1 cellular context compared by ENCODE assay signal in the genomic region with DNA sequence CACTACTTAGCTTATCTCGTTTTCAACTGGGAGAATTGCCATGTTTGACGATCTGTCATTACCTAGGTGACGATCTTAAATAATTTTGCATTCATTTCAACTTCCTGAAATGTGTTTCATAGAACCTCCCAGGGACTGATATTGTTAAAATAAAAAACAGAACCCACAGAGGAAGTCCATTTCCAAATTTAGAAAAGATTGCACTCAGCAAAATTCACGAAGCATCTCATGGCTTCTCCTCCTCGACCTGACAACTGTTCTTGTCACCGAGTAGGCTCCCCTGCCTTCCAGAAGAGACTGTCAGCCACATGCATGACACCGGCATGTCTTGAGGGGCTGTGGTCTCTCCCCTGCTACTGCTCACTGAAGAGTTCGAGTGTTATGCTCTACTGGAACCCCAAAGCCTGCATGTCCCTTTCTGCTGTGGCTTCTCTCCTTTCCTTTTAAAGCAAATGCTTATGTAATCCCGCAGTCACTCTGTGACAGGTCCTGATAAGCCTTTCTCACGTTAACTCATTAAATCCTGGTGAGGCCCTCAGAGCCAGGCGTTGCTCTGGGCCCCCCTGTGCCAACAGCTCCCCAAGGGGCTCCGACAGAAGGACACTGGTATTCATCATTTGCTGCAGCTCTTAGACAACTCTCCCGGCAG.
TF ChIP-seq lines count a peak whose summit lies in the region.

No MANE protein-coding gene starts in this region.

TF ChIP-seq in K562, 482 proteins besides CTCF, POLR2A, EP300 and RAD21 (continued from another document and continues in another):
- TF ChIP-seq, protein P1, sequence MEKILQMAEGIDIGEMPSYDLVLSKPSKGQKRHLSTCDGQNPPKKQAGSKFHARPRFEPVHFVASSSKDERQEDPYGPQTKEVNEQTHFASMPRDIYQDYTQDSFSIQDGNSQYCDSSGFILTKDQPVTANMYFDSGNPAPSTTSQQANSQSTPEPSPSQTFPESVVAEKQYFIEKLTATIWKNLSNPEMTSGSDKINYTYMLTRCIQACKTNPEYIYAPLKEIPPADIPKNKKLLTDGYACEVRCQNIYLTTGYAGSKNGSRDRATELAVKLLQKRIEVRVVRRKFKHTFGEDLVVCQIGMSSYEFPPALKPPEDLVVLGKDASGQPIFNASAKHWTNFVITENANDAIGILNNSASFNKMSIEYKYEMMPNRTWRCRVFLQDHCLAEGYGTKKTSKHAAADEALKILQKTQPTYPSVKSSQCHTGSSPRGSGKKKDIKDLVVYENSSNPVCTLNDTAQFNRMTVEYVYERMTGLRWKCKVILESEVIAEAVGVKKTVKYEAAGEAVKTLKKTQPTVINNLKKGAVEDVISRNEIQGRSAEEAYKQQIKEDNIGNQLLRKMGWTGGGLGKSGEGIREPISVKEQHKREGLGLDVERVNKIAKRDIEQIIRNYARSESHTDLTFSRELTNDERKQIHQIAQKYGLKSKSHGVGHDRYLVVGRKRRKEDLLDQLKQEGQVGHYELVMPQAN (IDR thresholded peaks at IDR 0.05; ENCODE audit: borderline replicate concordance): no peak
- TF ChIP-seq SMAD1 (IDR thresholded peaks at IDR 0.05; ENCODE audit: low read depth, low read length, partially characterized antibody): peak; percentile 76
- TF ChIP-seq CREM (IDR thresholded peaks at IDR 0.05; ENCODE audit: low read depth): peak; percentile 32; the same call in 1 of the 2 replicates
- no peak for TF ChIP-seq HCFC1 (IDR thresholded peaks at IDR 0.05; ENCODE audit: low read depth, low read length)
- no peak for TF ChIP-seq KAT7 (CRISPR knock-in tag; IDR thresholded peaks at IDR 0.05; ENCODE audit: borderline replicate concordance)
- peak; percentile 56; the same call in 1 of the 2 replicates for TF ChIP-seq JUND (IDR thresholded peaks at IDR 0.05; ENCODE audit: borderline replicate concordance, low read depth, low read length)
- peak; percentile 42; the same call in 1 of the 3 replicates for TF ChIP-seq JUND (tag; IDR thresholded peaks at IDR 0.05; ENCODE audit: borderline replicate concordance, low read depth, low read length)
- no peak for TF ChIP-seq POLR2AphosphoS5 (IDR thresholded peaks at IDR 0.05; ENCODE audit: control insufficient read depth, insufficient read depth, low read depth, low read length)
- TF ChIP-seq HLTF (IDR thresholded peaks at IDR 0.05): no peak
- no peak for TF ChIP-seq RBM39 (optimal IDR thresholded peaks at IDR 0.05; ENCODE audit: low read depth, low read length)
- TF ChIP-seq SAP30 (IDR thresholded peaks at IDR 0.05; ENCODE audit: borderline replicate concordance, insufficient read depth, low read depth, low read length, poor library complexity, severe bottlenecking): no peak
- TF ChIP-seq BACH1 (tag; IDR thresholded peaks at IDR 0.05): peak; percentile 50; the same call in 1 of the 2 replicates
- TF ChIP-seq, protein P2, sequence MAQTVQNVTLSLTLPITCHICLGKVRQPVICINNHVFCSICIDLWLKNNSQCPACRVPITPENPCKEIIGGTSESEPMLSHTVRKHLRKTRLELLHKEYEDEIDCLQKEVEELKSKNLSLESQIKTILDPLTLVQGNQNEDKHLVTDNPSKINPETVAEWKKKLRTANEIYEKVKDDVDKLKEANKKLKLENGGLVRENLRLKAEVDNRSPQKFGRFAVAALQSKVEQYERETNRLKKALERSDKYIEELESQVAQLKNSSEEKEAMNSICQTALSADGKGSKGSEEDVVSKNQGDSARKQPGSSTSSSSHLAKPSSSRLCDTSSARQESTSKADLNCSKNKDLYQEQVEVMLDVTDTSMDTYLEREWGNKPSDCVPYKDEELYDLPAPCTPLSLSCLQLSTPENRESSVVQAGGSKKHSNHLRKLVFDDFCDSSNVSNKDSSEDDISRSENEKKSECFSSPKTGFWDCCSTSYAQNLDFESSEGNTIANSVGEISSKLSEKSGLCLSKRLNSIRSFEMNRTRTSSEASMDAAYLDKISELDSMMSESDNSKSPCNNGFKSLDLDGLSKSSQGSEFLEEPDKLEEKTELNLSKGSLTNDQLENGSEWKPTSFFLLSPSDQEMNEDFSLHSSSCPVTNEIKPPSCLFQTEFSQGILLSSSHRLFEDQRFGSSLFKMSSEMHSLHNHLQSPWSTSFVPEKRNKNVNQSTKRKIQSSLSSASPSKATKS (CRISPR knock-in tag; IDR thresholded peaks at IDR 0.05): no peak
- TF ChIP-seq RBM14 (IDR thresholded peaks at IDR 0.05; ENCODE audit: borderline replicate concordance, insufficient read depth, low read depth, low read length): no peak
- TF ChIP-seq MAZ (CRISPR knock-in tag; conservative IDR thresholded peaks at IDR 0.05 in 1 of 2, IDR thresholded peaks at IDR 0.05 in 1 of 2): peak in 1 of 2 experiments; percentile 32; a peak in 1 of 4 replicates
- peak; percentile 2 for TF ChIP-seq ZFP36 (IDR thresholded peaks at IDR 0.05; ENCODE audit: low read depth, low read length, partially characterized antibody)
- no peak for TF ChIP-seq ZSCAN32 (CRISPR knock-in tag; IDR thresholded peaks at IDR 0.05)
- TF ChIP-seq TGIF2 (CRISPR knock-in tag; IDR thresholded peaks at IDR 0.05): no peak
- peak; percentile 63 for TF ChIP-seq CEBPB (tag; IDR thresholded peaks at IDR 0.05)
- 0 out of 2 replicates have a peak, but pooled peaks have one; percentile 54 for TF ChIP-seq ZNF583 (CRISPR knock-in tag; IDR thresholded peaks at IDR 0.05)
- no peak for TF ChIP-seq ZNF589 (CRISPR knock-in tag; IDR thresholded peaks at IDR 0.05; ENCODE audit: low read depth)
- TF ChIP-seq, protein P3, sequence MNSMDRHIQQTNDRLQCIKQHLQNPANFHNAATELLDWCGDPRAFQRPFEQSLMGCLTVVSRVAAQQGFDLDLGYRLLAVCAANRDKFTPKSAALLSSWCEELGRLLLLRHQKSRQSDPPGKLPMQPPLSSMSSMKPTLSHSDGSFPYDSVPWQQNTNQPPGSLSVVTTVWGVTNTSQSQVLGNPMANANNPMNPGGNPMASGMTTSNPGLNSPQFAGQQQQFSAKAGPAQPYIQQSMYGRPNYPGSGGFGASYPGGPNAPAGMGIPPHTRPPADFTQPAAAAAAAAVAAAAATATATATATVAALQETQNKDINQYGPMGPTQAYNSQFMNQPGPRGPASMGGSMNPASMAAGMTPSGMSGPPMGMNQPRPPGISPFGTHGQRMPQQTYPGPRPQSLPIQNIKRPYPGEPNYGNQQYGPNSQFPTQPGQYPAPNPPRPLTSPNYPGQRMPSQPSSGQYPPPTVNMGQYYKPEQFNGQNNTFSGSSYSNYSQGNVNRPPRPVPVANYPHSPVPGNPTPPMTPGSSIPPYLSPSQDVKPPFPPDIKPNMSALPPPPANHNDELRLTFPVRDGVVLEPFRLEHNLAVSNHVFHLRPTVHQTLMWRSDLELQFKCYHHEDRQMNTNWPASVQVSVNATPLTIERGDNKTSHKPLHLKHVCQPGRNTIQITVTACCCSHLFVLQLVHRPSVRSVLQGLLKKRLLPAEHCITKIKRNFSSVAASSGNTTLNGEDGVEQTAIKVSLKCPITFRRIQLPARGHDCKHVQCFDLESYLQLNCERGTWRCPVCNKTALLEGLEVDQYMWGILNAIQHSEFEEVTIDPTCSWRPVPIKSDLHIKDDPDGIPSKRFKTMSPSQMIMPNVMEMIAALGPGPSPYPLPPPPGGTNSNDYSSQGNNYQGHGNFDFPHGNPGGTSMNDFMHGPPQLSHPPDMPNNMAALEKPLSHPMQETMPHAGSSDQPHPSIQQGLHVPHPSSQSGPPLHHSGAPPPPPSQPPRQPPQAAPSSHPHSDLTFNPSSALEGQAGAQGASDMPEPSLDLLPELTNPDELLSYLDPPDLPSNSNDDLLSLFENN (IDR thresholded peaks at IDR 0.05; ENCODE audit: low read depth in 2 of 2, low read length in 2 of 2): no peak
- no peak for TF ChIP-seq BRD9 (IDR thresholded peaks at IDR 0.05; ENCODE audit: low read depth, partially characterized antibody)
- TF ChIP-seq SMARCA5 (IDR thresholded peaks at IDR 0.05): no peak
- TF ChIP-seq CHD4 (IDR thresholded peaks at IDR 0.05; ENCODE audit: insufficient read depth, insufficient replicate concordance, low read depth, low read length, poor library complexity, severe bottlenecking): no peak
- TF ChIP-seq PHF20 (IDR thresholded peaks at IDR 0.05; ENCODE audit: partially characterized antibody): no peak
- TF ChIP-seq MAFK (IDR thresholded peaks at IDR 0.05; ENCODE audit: low read length): peak; percentile 22; the same call in 1 of the 2 replicates
- no peak for TF ChIP-seq CREB1 (IDR thresholded peaks at IDR 0.05)
- peak; percentile 30; the same call in 1 of the 2 replicates for TF ChIP-seq CREB1 (CRISPR knock-in tag; IDR thresholded peaks at IDR 0.05)
- no peak for TF ChIP-seq HDAC3 (IDR thresholded peaks at IDR 0.05; ENCODE audit: borderline replicate concordance, partially characterized antibody)
- no peak for TF ChIP-seq CBFA2T2 (conservative IDR thresholded peaks at IDR 0.05)
- peak; percentile 59; the same call in 1 of the 2 replicates for TF ChIP-seq FOXJ2 (tag; IDR thresholded peaks at IDR 0.05)
- no peak for TF ChIP-seq ZC3H11A (IDR thresholded peaks at IDR 0.05; ENCODE audit: low read depth, low read length)
- no peak for TF ChIP-seq PTRF (tag; IDR thresholded peaks at IDR 0.05)
- TF ChIP-seq CCAR2 (IDR thresholded peaks at IDR 0.05; ENCODE audit: low read depth, low read length): no peak
- peak; percentile 66; the same call in 1 of the 2 replicates for TF ChIP-seq CEBPG (CRISPR knock-in tag; IDR thresholded peaks at IDR 0.05)
- peak in 1 of 2 experiments; percentile 58; a peak in 1 of 4 replicates for TF ChIP-seq CEBPG (tag; conservative IDR thresholded peaks at IDR 0.05 in 1 of 2, IDR thresholded peaks at IDR 0.05 in 1 of 2)
- TF ChIP-seq, protein P4, sequence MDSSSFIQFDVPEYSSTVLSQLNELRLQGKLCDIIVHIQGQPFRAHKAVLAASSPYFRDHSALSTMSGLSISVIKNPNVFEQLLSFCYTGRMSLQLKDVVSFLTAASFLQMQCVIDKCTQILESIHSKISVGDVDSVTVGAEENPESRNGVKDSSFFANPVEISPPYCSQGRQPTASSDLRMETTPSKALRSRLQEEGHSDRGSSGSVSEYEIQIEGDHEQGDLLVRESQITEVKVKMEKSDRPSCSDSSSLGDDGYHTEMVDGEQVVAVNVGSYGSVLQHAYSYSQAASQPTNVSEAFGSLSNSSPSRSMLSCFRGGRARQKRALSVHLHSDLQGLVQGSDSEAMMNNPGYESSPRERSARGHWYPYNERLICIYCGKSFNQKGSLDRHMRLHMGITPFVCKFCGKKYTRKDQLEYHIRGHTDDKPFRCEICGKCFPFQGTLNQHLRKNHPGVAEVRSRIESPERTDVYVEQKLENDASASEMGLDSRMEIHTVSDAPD (CRISPR knock-in tag; IDR thresholded peaks at IDR 0.05): no peak
- TF ChIP-seq, protein P5, sequence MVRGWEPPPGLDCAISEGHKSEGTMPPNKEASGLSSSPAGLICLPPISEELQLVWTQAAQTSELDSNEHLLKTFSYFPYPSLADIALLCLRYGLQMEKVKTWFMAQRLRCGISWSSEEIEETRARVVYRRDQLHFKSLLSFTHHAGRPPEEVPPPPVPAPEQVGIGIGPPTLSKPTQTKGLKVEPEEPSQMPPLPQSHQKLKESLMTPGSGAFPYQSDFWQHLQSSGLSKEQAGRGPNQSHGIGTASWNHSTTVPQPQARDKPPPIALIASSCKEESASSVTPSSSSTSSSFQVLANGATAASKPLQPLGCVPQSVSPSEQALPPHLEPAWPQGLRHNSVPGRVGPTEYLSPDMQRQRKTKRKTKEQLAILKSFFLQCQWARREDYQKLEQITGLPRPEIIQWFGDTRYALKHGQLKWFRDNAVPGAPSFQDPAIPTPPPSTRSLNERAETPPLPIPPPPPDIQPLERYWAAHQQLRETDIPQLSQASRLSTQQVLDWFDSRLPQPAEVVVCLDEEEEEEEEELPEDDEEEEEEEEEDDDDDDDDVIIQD (CRISPR knock-in tag; IDR thresholded peaks at IDR 0.05): no peak
- 0 out of 2 replicates have a peak, but pooled peaks have one; percentile 23 for TF ChIP-seq ZNF436 (CRISPR knock-in tag; IDR thresholded peaks at IDR 0.05)
- no peak for TF ChIP-seq BRF1 (IDR thresholded peaks at IDR 0.05; ENCODE audit: borderline replicate concordance, extremely low read depth, insufficient read length)
- no peak for TF ChIP-seq HDGF (IDR thresholded peaks at IDR 0.05)
- TF ChIP-seq GABPB2 (CRISPR knock-in tag; conservative IDR thresholded peaks at IDR 0.05): no peak
- TF ChIP-seq ZNF347 (CRISPR knock-in tag; IDR thresholded peaks at IDR 0.05; ENCODE audit: low read depth): no peak
- no peak for TF ChIP-seq PPARD (CRISPR knock-in tag; IDR thresholded peaks at IDR 0.05)
- TF ChIP-seq GABPA (tag; conservative IDR thresholded peaks at IDR 0.05; ENCODE audit: low read depth): 0 out of 2 replicates have a peak, but pooled peaks have one; percentile 33
- TF ChIP-seq NFIX (CRISPR knock-in tag; IDR thresholded peaks at IDR 0.05; ENCODE audit: low read depth): 0 out of 2 replicates have a peak, but pooled peaks have one; percentile 5
- TF ChIP-seq, protein P6, sequence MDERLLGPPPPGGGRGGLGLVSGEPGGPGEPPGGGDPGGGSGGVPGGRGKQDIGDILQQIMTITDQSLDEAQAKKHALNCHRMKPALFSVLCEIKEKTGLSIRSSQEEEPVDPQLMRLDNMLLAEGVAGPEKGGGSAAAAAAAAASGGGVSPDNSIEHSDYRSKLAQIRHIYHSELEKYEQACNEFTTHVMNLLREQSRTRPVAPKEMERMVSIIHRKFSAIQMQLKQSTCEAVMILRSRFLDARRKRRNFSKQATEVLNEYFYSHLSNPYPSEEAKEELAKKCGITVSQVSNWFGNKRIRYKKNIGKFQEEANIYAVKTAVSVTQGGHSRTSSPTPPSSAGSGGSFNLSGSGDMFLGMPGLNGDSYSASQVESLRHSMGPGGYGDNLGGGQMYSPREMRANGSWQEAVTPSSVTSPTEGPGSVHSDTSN (CRISPR knock-in tag; IDR thresholded peaks at IDR 0.05; ENCODE audit: low read depth): no peak
- TF ChIP-seq, protein P6 (tag; conservative IDR thresholded peaks at IDR 0.05; ENCODE audit: low read depth): peak; percentile 75
